Comparison of ENCODE assay signal across 8 cellular contexts in genomic region chr6:37783831-37784584, GRCh38. TPM values are rescaled to one million over a fixed set of nuclear protein-coding genes. Genes with fewer than 3 reads are reported as not detected.
DNase-seq lines count a peak whose midpoint lies in the region; ATAC-seq, FAIRE-seq and TF ChIP-seq lines count a peak whose summit lies in the region.

No MANE protein-coding gene starts in this region.

- H3K4me3 ChIP-seq in brain microvascular endothelial cell (ENCODE audit: low read depth, low read length): peak overlapping the region; percentile 52
- H3K4me3 ChIP-seq in kidney (ENCODE audit: low read length in 2 of 2): peak overlapping the region; percentile 73 to 81

- peaks cover 14 to 16% of the 10 kb centered on the region in 2 donors for H3K4me1 ChIP-seq in kidney (ENCODE audit: control insufficient read depth in 1 of 2, insufficient read depth in 1 of 2, low read depth in 1 of 2, low read length in 2 of 2)

- intact Hi-C loops in kidney (cut with DNase I): no loop called here

- peak; percentile 49 for DNase-seq in GM12891 (ENCODE audit: insufficient read length, low spot score)
- peak; percentile 47 to 56 for DNase-seq in NCI-H446 (lab: John Stamatoyannopoulos, UW)
- peak; percentile 24 for DNase-seq in brain microvascular endothelial cell
- peak; percentile 72 for DNase-seq in kidney
- DNase-seq in stimulated activated CD4-positive, alpha-beta T cell treated with anti-CD3 and anti-CD28 coated beads, Interleukin-15, amount 100 ng/mL, for 24 hours: peak; percentile 41
- DNase-seq in NCI-H1694 (lab: John Stamatoyannopoulos, UW): no peak
- DNase-seq in H54 (ENCODE audit: insufficient read length, low spot score): no peak

- no peaks in the 10 kb centered on the region for H3K9me3 ChIP-seq in kidney (ENCODE audit: control insufficient read depth in 1 of 2, low read length in 2 of 2)

- in situ Hi-C loops in brain microvascular endothelial cell (cut with HindIII; ENCODE audit: low pct_ligation_motif_present, low sequenced_read_pairs): no loop called here

- no peaks in the 10 kb centered on the region for H3K36me3 ChIP-seq in brain microvascular endothelial cell (replicated peaks)
- no peaks in the 10 kb centered on the region for H3K36me3 ChIP-seq in kidney (ENCODE audit: control insufficient read depth in 1 of 2, insufficient read depth in 2 of 2, low read length in 2 of 2)

- TF ChIP-seq POLR2A in GM12891 (IDR thresholded peaks at IDR 0.05; ENCODE audit: low read depth, low read length): no peak
- TF ChIP-seq POLR2A in H54 (IDR thresholded peaks at IDR 0.05; ENCODE audit: low read depth, low read length): no peak

- H3K27me3 ChIP-seq in brain microvascular endothelial cell (replicated peaks): no peaks in the 10 kb centered on the region

- FAIRE-seq in GM12891 (lab: Jason Lieb, UNC) (peak; percentile 66), kidney (lab: Jason Lieb, UNC) (no peak), H54 (lab: Jason Lieb, UNC) (no peak)

- TF ChIP-seq CTCF in brain microvascular endothelial cell (IDR thresholded peaks at IDR 0.05; ENCODE audit: low read depth, low read length, missing control alignments): peak; percentile 13
- no peak for TF ChIP-seq CTCF in kidney (IDR thresholded peaks at IDR 0.05; ENCODE audit: borderline replicate concordance, extremely low read depth, insufficient read depth)

- H3K27ac ChIP-seq in brain microvascular endothelial cell (no peak overlapping the region), kidney (ENCODE audit: low read depth in 2 of 2, low read length in 2 of 2) (no peak overlapping the region)

- no peak for ATAC-seq in GM21723 (IDR thresholded peaks at IDR 0.05; ENCODE audit: unreplicated experiment)

- H3K9ac ChIP-seq in kidney (ENCODE audit: low read length in 2 of 2): peak overlapping the region; percentile 68 to 77

TF ChIP-seq in GM12891, 5 proteins besides CTCF, POLR2A, EP300 and RAD21:
- TF ChIP-seq SPI1 (IDR thresholded peaks at IDR 0.05; ENCODE audit: low read depth, low read length): no peak
- 0 out of 2 replicates have a peak, but pooled peaks have one; percentile 40 for TF ChIP-seq TAF1 (IDR thresholded peaks at IDR 0.05; ENCODE audit: low read depth, low read length)
- no peak for TF ChIP-seq POLR2AphosphoS5 (IDR thresholded peaks at IDR 0.05; ENCODE audit: low read depth, low read length)

RNA-seq across cellular contexts. Expression of gene ZFAND3, which starts 35.5 kb away (rescaled TPM):
- polyA plus RNA-seq in GM12891 (2012; ENCODE audit: low read depth, missing spikeins): 41.4 TPM
- total RNA-seq in kidney: 104 TPM
- 44.6 TPM for polyA plus RNA-seq in kidney (ENCODE audit: insufficient read depth, low read depth, low replicate concordance)

Comparison
In these comparisons a context has a peak if more than half of its experiments do, and no peak if none do; other contexts are left out.
1. DNase-seq: peak in GM12891 (single experiment), NCI-H446 (2 of 2), brain microvascular endothelial cell (single experiment), kidney (single experiment) and stimulated activated CD4-positive, alpha-beta T cell treated with anti-CD3 and anti-CD28 coated beads, Interleukin-15, amount 100 ng/mL, for 24 hours (single experiment); none in NCI-H1694 (single experiment) and H54 (single experiment).